In genomic region chr3:13849018-13849417, GRCh38 we compare ENCODE assay signal across 16 cellular contexts. TPM values are rescaled to one million over a fixed set of nuclear protein-coding genes. Genes with fewer than 3 reads are reported as not detected.
DNase-seq lines count a peak whose midpoint lies in the region; ATAC-seq and TF ChIP-seq lines count a peak whose summit lies in the region.
"Had no signal": no experiment of that assay in that cellular context is flagged by ENCODE, and none has a peak within 500 bp of the region (broad histone marks: within the 10 kb centered on the region; RNA-seq: fewer than 3 reads in every experiment).

No MANE protein-coding gene starts in this region.

- H3K23ac ChIP-seq in IMR-90 (ENCODE audit: low read depth, low read length): no peak overlapping the region

- no peak for TF ChIP-seq RAD21 in IMR-90 (IDR thresholded peaks at IDR 0.05; ENCODE audit: low read length)

- POLR2A ChIA-PET in IMR-90 (lab: Charles Lee; ENCODE audit: unreplicated experiment): no interaction called here

- no peaks in the 10 kb centered on the region for H3K4me1 ChIP-seq in IMR-90 (ENCODE audit: control insufficient read depth, insufficient read depth, low read length)
- H3K4me1 ChIP-seq in RWPE2 (ENCODE audit: insufficient read depth, poor library complexity, severe bottlenecking): peaks cover 59% of the 10 kb centered on the region
- H3K4me1 ChIP-seq in osteoblast (ENCODE audit: insufficient read depth, low read length): no peaks in the 10 kb centered on the region
- H3K4me1 ChIP-seq: BE2C had no signal

- H3K4me2 ChIP-seq in IMR-90 (ENCODE audit: low read depth, low read length): no peak overlapping the region
- no peak overlapping the region for H3K4me2 ChIP-seq in osteoblast (ENCODE audit: insufficient read depth, low read length)

- no peak overlapping the region for H2AK9ac ChIP-seq in IMR-90 (replicated peaks; ENCODE audit: low read depth, low read length, poor library complexity)

- no TSS peak for BruUV-seq in IMR-90 (replicated peaks; lab: Mats Ljungman, UMichigan)

- H4K5ac ChIP-seq in IMR-90 (ENCODE audit: low read depth, low read length): no peak overlapping the region

- in situ Hi-C loops in IMR-90 (cut with MboI; ENCODE audit: low sequenced_read_pairs): no loop called here

- no peak overlapping the region for H4K91ac ChIP-seq in IMR-90 (ENCODE audit: insufficient read depth, low read depth, low read length)

- CTCF ChIA-PET in IMR-90 (lab: Yijun Ruan, JAX): no interaction called here

- no peak for DNase-seq in IMR-90
- DNase-seq in RWPE2 (ENCODE audit: low spot score): no peak
- DNase-seq in osteoblast (ENCODE audit: insufficient read length, low spot score, missing footprints): peak; percentile 63
- no peak for DNase-seq in NCI-H2227 (lab: John Stamatoyannopoulos, UW; ENCODE audit: unreplicated experiment)
- no peak for DNase-seq in inferior parietal cortex (ENCODE audit: extremely low spot score)
- DNase-seq: ACHN; BE2C; C1 segment of cervical spinal cord; CD4-positive, CD25-positive, alpha-beta regulatory T cell; CD8-positive, alpha-beta memory T cell; COR-L47; H9; HFFc6; KG1 had no signal

- intact Hi-C loops in IMR-90 (cut with micrococcal nuclease): no loop called here

- no peak overlapping the region for H3K4ac ChIP-seq in IMR-90 (ENCODE audit: low read depth, low read length)

- H3K79me1 ChIP-seq in IMR-90 (ENCODE audit: low read depth in 1 of 2, low read length in 2 of 2): no peaks in the 10 kb centered on the region

- no peaks in the 10 kb centered on the region for H4K20me1 ChIP-seq in IMR-90 (ENCODE audit: insufficient read depth, low read length)
- H4K20me1 ChIP-seq in osteoblast (ENCODE audit: insufficient read depth, low read length): no peaks in the 10 kb centered on the region

- H2BK15ac ChIP-seq in IMR-90 (ENCODE audit: low read depth, low read length): no peak overlapping the region

- no peak for ATAC-seq in IMR-90 (ENCODE audit: low read depth)
- no peak for ATAC-seq in RWPE2 (ENCODE audit: low read depth)
- no peak for ATAC-seq in GM21528 (IDR thresholded peaks at IDR 0.05; ENCODE audit: low FRiP score, unreplicated experiment)

- no peak overlapping the region for H2AK5ac ChIP-seq in IMR-90 (ENCODE audit: low read depth, low read length)

- no peak overlapping the region for H2BK120ac ChIP-seq in IMR-90 (ENCODE audit: low read depth, low read length)

- H3K14ac ChIP-seq in IMR-90 (replicated peaks; ENCODE audit: low read depth, low read length): no peak overlapping the region

- dilution Hi-C loops in IMR-90 (cut with HindIII; ENCODE audit: low sequenced_read_pairs, unreplicated experiment): no loop called here

- H2BK20ac ChIP-seq in IMR-90 (ENCODE audit: low read depth, low read length): no peak overlapping the region

- H3K79me2 ChIP-seq in osteoblast (ENCODE audit: insufficient read depth, low read length): no peaks in the 10 kb centered on the region

- H3K9ac ChIP-seq in IMR-90 (ENCODE audit: low read depth, low read length): no peak overlapping the region

- H3K4me3 ChIP-seq in IMR-90 (ENCODE audit: insufficient read depth, low read depth, low read length) (no peak overlapping the region), RWPE2 (ENCODE audit: severe bottlenecking) (no peak overlapping the region), osteoblast (ENCODE audit: insufficient read depth, low read length) (no peak overlapping the region)

- H3K27ac ChIP-seq in IMR-90 (ENCODE audit: insufficient read depth, low read length) (no peak overlapping the region), RWPE2 (ENCODE audit: poor library complexity, severe bottlenecking) (peak overlapping the region; percentile 98), osteoblast (ENCODE audit: low read depth, low read length) (no peak overlapping the region)

- H4K8ac ChIP-seq in IMR-90 (ENCODE audit: low read depth in 2 of 2, low read length in 2 of 2): no peak overlapping the region

- H3K27me3 ChIP-seq in IMR-90 (ENCODE audit: control insufficient read depth, insufficient read depth, low read length) (no peaks in the 10 kb centered on the region), RWPE2 (ENCODE audit: insufficient read depth, poor library complexity, severe bottlenecking) (no peaks in the 10 kb centered on the region), osteoblast (ENCODE audit: insufficient read depth, low read length) (no peaks in the 10 kb centered on the region)
- H3K27me3 ChIP-seq: BE2C had no signal

- WGBS in IMR-90 (ENCODE audit: extremely low coverage in 2 of 2, insufficient read length in 1 of 2), 2 experiments: no CpG with 5 or more reads among the region's 5 CpGs

- TF ChIP-seq POLR2A in IMR-90 (IDR thresholded peaks at IDR 0.05; ENCODE audit: low read depth, low read length): no peak

- no peak overlapping the region for H2AFZ ChIP-seq in IMR-90 (replicated peaks; ENCODE audit: low read length, poor library complexity)
- H2AFZ ChIP-seq in osteoblast (ENCODE audit: low read length): no peak overlapping the region

- no peak for TF ChIP-seq CTCF in IMR-90 (conservative IDR thresholded peaks at IDR 0.05; ENCODE audit: low read depth, low read length)
- no peak for TF ChIP-seq CTCF in RWPE2 (IDR thresholded peaks at IDR 0.05; ENCODE audit: poor library complexity, severe bottlenecking)
- no peak for TF ChIP-seq CTCF in osteoblast (IDR thresholded peaks at IDR 0.05; ENCODE audit: extremely low read depth, low read depth, low read length)

- no peak overlapping the region for H2BK5ac ChIP-seq in IMR-90 (ENCODE audit: low read depth, low read length, poor library complexity, severe bottlenecking)

- no peak overlapping the region for H3K18ac ChIP-seq in IMR-90 (ENCODE audit: low read depth, low read length)

- H3K56ac ChIP-seq in IMR-90 (ENCODE audit: extremely low read depth, insufficient read depth, low read length): no peak overlapping the region

- no peaks in the 10 kb centered on the region for H3K36me3 ChIP-seq in IMR-90 (ENCODE audit: control insufficient read depth, insufficient read depth, low read length)
- peaks cover 35% of the 10 kb centered on the region for H3K36me3 ChIP-seq in RWPE2 (ENCODE audit: low read depth)
- H3K36me3 ChIP-seq in osteoblast (ENCODE audit: insufficient read depth, low read length): no peaks in the 10 kb centered on the region
- H3K36me3 ChIP-seq: BE2C had no signal

- H3K9me3 ChIP-seq in IMR-90 (ENCODE audit: control insufficient read depth, insufficient read depth, low read length) (peaks cover 2% of the 10 kb centered on the region; the same call in 1 of the 2 replicates), RWPE2 (ENCODE audit: severe bottlenecking) (no peaks in the 10 kb centered on the region), osteoblast (ENCODE audit: low read depth, low read length) (no peaks in the 10 kb centered on the region)
- H3K9me3 ChIP-seq: BE2C had no signal

- no peaks in the 10 kb centered on the region for H3K9me1 ChIP-seq in IMR-90 (ENCODE audit: insufficient read depth, low read length)

TF ChIP-seq in IMR-90, 13 proteins besides CTCF, POLR2A, EP300 and RAD21:
- TF ChIP-seq RFX5 (IDR thresholded peaks at IDR 0.05; ENCODE audit: low read depth, low read length) (no peak), SMC3 (IDR thresholded peaks at IDR 0.05; ENCODE audit: low read depth, low read length) (no peak), CEBPB (IDR thresholded peaks at IDR 0.05; ENCODE audit: low read depth, low read length) (0 out of 2 replicates have a peak, but pooled peaks have one; percentile 36), MAFK (IDR thresholded peaks at IDR 0.05; ENCODE audit: low read depth, low read length) (no peak)
- TF ChIP-seq, protein P1, sequence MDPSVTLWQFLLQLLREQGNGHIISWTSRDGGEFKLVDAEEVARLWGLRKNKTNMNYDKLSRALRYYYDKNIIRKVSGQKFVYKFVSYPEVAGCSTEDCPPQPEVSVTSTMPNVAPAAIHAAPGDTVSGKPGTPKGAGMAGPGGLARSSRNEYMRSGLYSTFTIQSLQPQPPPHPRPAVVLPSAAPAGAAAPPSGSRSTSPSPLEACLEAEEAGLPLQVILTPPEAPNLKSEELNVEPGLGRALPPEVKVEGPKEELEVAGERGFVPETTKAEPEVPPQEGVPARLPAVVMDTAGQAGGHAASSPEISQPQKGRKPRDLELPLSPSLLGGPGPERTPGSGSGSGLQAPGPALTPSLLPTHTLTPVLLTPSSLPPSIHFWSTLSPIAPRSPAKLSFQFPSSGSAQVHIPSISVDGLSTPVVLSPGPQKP (IDR thresholded peaks at IDR 0.05; ENCODE audit: borderline replicate concordance, low read depth, low read length): no peak

RNA-seq across cellular contexts. Expression of gene WNT7A, which starts 30.9 kb away (rescaled TPM):
- total RNA-seq in IMR-90 (2012; rRNA removed) (not detected in 2 replicates), osteoblast (not detected in 2 replicates)
- polyA plus RNA-seq in IMR-90 (2012; rRNA removed): not detected in 2 replicates
- polyA plus RNA-seq in IMR-90 (2012; cell fraction: cytosol; rRNA removed): not detected in 2 replicates
- not detected in 2 replicates for polyA plus RNA-seq in IMR-90 (2012; cell fraction: nucleus; rRNA removed; ENCODE audit: low replicate concordance)
- total RNA-seq: H1, H9, HFFc6 had no signal
